ENCODE assay signal across 2 cellular contexts in the genomic region with DNA sequence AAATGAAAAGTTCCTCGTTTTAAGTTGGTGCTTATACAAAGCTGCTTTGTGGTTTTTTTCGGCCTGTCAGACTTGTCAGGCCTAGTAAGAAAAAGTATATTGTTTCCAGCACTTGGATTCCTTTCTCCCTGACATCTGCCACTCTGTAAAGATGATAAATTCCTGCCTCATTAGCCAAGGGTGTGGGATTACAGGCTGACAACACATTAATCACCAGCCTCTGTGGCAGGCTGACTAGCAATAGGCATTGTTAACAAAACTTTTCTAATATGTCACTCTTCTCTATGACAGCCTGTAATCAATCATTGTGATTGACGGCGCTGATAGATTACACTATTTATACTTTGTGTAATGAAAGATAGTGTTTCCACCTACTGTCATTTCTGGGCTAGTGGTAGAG.
TF ChIP-seq lines count a peak whose summit lies in the region.

No MANE protein-coding gene starts in this region.

TF ChIP-seq in IMR-90, 13 proteins besides CTCF, POLR2A, EP300 and RAD21:
- TF ChIP-seq, protein P1, sequence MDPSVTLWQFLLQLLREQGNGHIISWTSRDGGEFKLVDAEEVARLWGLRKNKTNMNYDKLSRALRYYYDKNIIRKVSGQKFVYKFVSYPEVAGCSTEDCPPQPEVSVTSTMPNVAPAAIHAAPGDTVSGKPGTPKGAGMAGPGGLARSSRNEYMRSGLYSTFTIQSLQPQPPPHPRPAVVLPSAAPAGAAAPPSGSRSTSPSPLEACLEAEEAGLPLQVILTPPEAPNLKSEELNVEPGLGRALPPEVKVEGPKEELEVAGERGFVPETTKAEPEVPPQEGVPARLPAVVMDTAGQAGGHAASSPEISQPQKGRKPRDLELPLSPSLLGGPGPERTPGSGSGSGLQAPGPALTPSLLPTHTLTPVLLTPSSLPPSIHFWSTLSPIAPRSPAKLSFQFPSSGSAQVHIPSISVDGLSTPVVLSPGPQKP (IDR thresholded peaks at IDR 0.05; ENCODE audit: borderline replicate concordance, low read depth, low read length), result no peak

TF ChIP-seq in GM12878, 131 proteins besides CTCF, POLR2A, EP300 and RAD21 (continued from another document):
- TF ChIP-seq, protein P2, sequence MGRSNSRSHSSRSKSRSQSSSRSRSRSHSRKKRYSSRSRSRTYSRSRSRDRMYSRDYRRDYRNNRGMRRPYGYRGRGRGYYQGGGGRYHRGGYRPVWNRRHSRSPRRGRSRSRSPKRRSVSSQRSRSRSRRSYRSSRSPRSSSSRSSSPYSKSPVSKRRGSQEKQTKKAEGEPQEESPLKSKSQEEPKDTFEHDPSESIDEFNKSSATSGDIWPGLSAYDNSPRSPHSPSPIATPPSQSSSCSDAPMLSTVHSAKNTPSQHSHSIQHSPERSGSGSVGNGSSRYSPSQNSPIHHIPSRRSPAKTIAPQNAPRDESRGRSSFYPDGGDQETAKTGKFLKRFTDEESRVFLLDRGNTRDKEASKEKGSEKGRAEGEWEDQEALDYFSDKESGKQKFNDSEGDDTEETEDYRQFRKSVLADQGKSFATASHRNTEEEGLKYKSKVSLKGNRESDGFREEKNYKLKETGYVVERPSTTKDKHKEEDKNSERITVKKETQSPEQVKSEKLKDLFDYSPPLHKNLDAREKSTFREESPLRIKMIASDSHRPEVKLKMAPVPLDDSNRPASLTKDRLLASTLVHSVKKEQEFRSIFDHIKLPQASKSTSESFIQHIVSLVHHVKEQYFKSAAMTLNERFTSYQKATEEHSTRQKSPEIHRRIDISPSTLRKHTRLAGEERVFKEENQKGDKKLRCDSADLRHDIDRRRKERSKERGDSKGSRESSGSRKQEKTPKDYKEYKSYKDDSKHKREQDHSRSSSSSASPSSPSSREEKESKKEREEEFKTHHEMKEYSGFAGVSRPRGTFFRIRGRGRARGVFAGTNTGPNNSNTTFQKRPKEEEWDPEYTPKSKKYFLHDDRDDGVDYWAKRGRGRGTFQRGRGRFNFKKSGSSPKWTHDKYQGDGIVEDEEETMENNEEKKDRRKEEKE (IDR thresholded peaks at IDR 0.05), result no peak
TF ChIP-seq in GM12878: peak in this region for 1.
